ENCODE assay signal across 10 cellular contexts in genomic region chr12:63680758-63681157, GRCh38. TPM values are rescaled to one million over a fixed set of nuclear protein-coding genes. Genes with fewer than 3 reads are reported as not detected.
DNase-seq lines count a peak whose midpoint lies in the region; FAIRE-seq and TF ChIP-seq lines count a peak whose summit lies in the region.
"Not testable (repeated sequence)": the region's sequence is repeated elsewhere in the genome, so short reads cannot be mapped to it uniquely, and the experiment has no call there.
"Had no signal": no experiment of that assay in that cellular context is flagged by ENCODE, and none has a peak within 500 bp of the region (broad histone marks: within the 10 kb centered on the region; RNA-seq: fewer than 3 reads in every experiment).

No MANE protein-coding gene starts in this region.

- CTCF ChIA-PET in A673 (lab: Charles Lee), result not testable (repeated sequence)

- H3K4me1 Mint-ChIP-seq in astrocyte (ENCODE audit: low read depth, unreplicated experiment), result not testable (repeated sequence)

- not testable (repeated sequence) for H3K4me3 Mint-ChIP-seq in astrocyte (ENCODE audit: unreplicated experiment)

- not testable (repeated sequence) for H4K20me1 ChIP-seq in GM23248 (ENCODE audit: insufficient read depth); astrocyte (ENCODE audit: insufficient read depth, low read length); fibroblast of lung (ENCODE audit: control insufficient read depth, extremely low read depth, insufficient read depth, low read length)

- DNase-seq in A673 (ENCODE audit: low spot score), result peak; percentile 37
- DNase-seq in D721Med (ENCODE audit: insufficient read length, low spot score), result not testable (repeated sequence)
- DNase-seq in GM23248, result peak; percentile 32
- DNase-seq in NCI-H446 treated with DMSO at 0.1 percent for 48 hours (lab: John Stamatoyannopoulos, UW), result peak; percentile 15
- DNase-seq in astrocyte (ENCODE audit: low read depth), result peak; percentile 59
- peak; percentile 1 to 67 for DNase-seq in fibroblast of lung (ENCODE audit: low read depth in 2 of 2)
- peak; percentile 56 for DNase-seq in retinal pigment epithelial cell (ENCODE audit: low read depth)

- intact Hi-C loops in A673 (cut with micrococcal nuclease; ENCODE audit: unreplicated experiment), result not testable (repeated sequence)

- H3K36me3 Mint-ChIP-seq in astrocyte (ENCODE audit: low read depth, unreplicated experiment), result not testable (repeated sequence)

- not testable (repeated sequence) for TF ChIP-seq CTCF in A673 (conservative IDR thresholded peaks at IDR 0.05; ENCODE audit: low read depth, low read length); D721Med (IDR thresholded peaks at IDR 0.05; ENCODE audit: insufficient read depth, missing control alignments); astrocyte (IDR thresholded peaks at IDR 0.05; ENCODE audit: insufficient read depth, low read depth, low read length); fibroblast of lung (conservative IDR thresholded peaks at IDR 0.05 in 1 of 2, IDR thresholded peaks at IDR 0.05 in 1 of 2; ENCODE audit: low read depth in 1 of 2, low read length in 2 of 2); retinal pigment epithelial cell (conservative IDR thresholded peaks at IDR 0.05; ENCODE audit: low read depth, low read length)

- not testable (repeated sequence) for H3K4me3 ChIP-seq in A673 (ENCODE audit: low read depth, low read length, poor library complexity, severe bottlenecking); GM23248; astrocyte (ENCODE audit: insufficient read depth, low read depth, low read length); fibroblast of lung (replicated peaks in 1 of 4; ENCODE audit: control extremely low read depth in 1 of 4, insufficient read depth in 1 of 4, low read depth in 3 of 4, low read length in 4 of 4); retinal pigment epithelial cell (ENCODE audit: low read length)

- H3F3A ChIP-seq in GM23248 (ENCODE audit: insufficient read depth), result not testable (repeated sequence)

- not testable (repeated sequence) for H3K27me3 ChIP-seq in A673 (replicated peaks; ENCODE audit: insufficient read depth, low read depth, low read length, poor library complexity); astrocyte (ENCODE audit: insufficient read depth, low read length); fibroblast of lung (ENCODE audit: control insufficient read depth, insufficient read depth, low read length)
- peaks cover 20% of the 10 kb centered on the region for H3K27me3 ChIP-seq in GM23248 (replicated peaks; ENCODE audit: insufficient read depth)

- H3K27ac Mint-ChIP-seq in astrocyte (ENCODE audit: unreplicated experiment), result not testable (repeated sequence)

- not testable (repeated sequence) for H3K9me2 ChIP-seq in GM23248 (ENCODE audit: insufficient read depth)

- not testable (repeated sequence) for H3K9me3 ChIP-seq in A673 (ENCODE audit: low read depth, low read length, poor library complexity, severe bottlenecking); GM23248 (ENCODE audit: low read depth); astrocyte (ENCODE audit: insufficient read depth, low read depth, low read length); fibroblast of lung (ENCODE audit: control insufficient read depth, insufficient read depth, low read depth, low read length)

- not testable (repeated sequence) for H3K4me1 ChIP-seq in A673 (ENCODE audit: insufficient read depth, low read length, poor library complexity, severe bottlenecking); astrocyte (ENCODE audit: insufficient read depth, low read length); fibroblast of lung (ENCODE audit: control insufficient read depth, extremely low read depth, insufficient read depth, low read length)
- peaks cover 13% of the 10 kb centered on the region for H3K4me1 ChIP-seq in GM23248 (ENCODE audit: insufficient read depth)

- in situ Hi-C loops in GM23248 (cut with MboI), result not testable (repeated sequence)

- H3K27ac ChIP-seq in A673 (ENCODE audit: low read depth, low read length, poor library complexity, severe bottlenecking); GM23248; fibroblast of lung (ENCODE audit: insufficient read depth, low read length): not testable (repeated sequence)
- peak overlapping the region; percentile 47 for H3K27ac ChIP-seq in astrocyte (ENCODE audit: low read depth, low read length)

- not testable (repeated sequence) for H3K36me3 ChIP-seq in A673 (ENCODE audit: insufficient read depth, low read length, poor library complexity, severe bottlenecking); GM23248 (ENCODE audit: low read depth); astrocyte (ENCODE audit: insufficient read depth, low read length); fibroblast of lung (ENCODE audit: control insufficient read depth, insufficient read depth, low read length)

- H2AFZ ChIP-seq in GM23248; astrocyte (ENCODE audit: low read depth, low read length); fibroblast of lung (ENCODE audit: low read length): not testable (repeated sequence)

- peak; percentile 21 for FAIRE-seq in D721Med (lab: Jason Lieb, UNC)
- not testable (repeated sequence) for FAIRE-seq in astrocyte (lab: Jason Lieb, UNC)
- FAIRE-seq in islet of Langerhans (lab: Jason Lieb, UNC), result peak; percentile 55

- H3K4me2 ChIP-seq in GM23248 (ENCODE audit: unreplicated experiment), result peak overlapping the region; percentile 12
- peak overlapping the region; percentile 66 for H3K4me2 ChIP-seq in astrocyte (ENCODE audit: low read length)
- H3K4me2 ChIP-seq in fibroblast of lung (ENCODE audit: extremely low read depth, insufficient read depth, low read length), result not testable (repeated sequence)

- H3K9ac ChIP-seq in GM23248; fibroblast of lung (ENCODE audit: insufficient read depth, low read length): not testable (repeated sequence)
- H3K9ac ChIP-seq in astrocyte (ENCODE audit: low read length), result peak overlapping the region; percentile 43

- POLR2A ChIA-PET in A673 (lab: Charles Lee; ENCODE audit: low non-redundant PET), result not testable (repeated sequence)

- not testable (repeated sequence) for H3K27me3 Mint-ChIP-seq in astrocyte (ENCODE audit: low read depth, unreplicated experiment)

- not testable (repeated sequence) for H3K79me2 ChIP-seq in GM23248 (ENCODE audit: insufficient read depth); astrocyte (ENCODE audit: insufficient read depth, low read length); fibroblast of lung (ENCODE audit: control insufficient read depth, insufficient read depth, low read length)

- not testable (repeated sequence) for H3K9me3 Mint-ChIP-seq in astrocyte (ENCODE audit: unreplicated experiment)

- BruUV-seq in A673 (replicated peaks; lab: Mats Ljungman, UMichigan), result not testable (repeated sequence)

RNA-seq across cellular contexts. Expression of gene DPY19L2, which starts 12.5 kb away (rescaled TPM):
- total RNA-seq in A673 (2021) (4.2 and 7.5 TPM in 2 replicates), astrocyte (6.5 and 7.3 TPM in 2 replicates), fibroblast of lung (4.4 and 5.0 TPM in 2 replicates)
- total RNA-seq in GM23248 (2014; rRNA removed; shearing (Covaris generic)), result 0.43 TPM in 1 of 2 replicates, not detected in the other
- polyA plus RNA-seq in GM23248 (2016; fragmentation: Nextera tagmentation; extraction: Ambion mirVana) (0.15 and 0.31 TPM in 2 replicates), fibroblast of lung (1.3 and 5.0 TPM in 2 replicates)
- 1.2 and 2.4 TPM in 2 replicates for polyA plus RNA-seq in fibroblast of lung (2012)
- 0.93 and 1.9 TPM in 2 replicates for polyA minus RNA-seq in fibroblast of lung (ENCODE audit: low replicate concordance)
- total RNA-seq: MCF 10A had no signal
- polyA plus RNA-seq: IgD-negative memory B cell had no signal
